Comparison of ENCODE assay signal across 8 cellular contexts in genomic region chr17:33725675-33726271, GRCh38.
A peak's percentile ranks its signal among the peaks of the same experiment; 100 is the strongest.
DNase-seq lines count a peak whose midpoint lies in the region; ATAC-seq and TF ChIP-seq lines count a peak whose summit lies in the region.

No MANE protein-coding gene starts in this region.

- intact Hi-C loops in Calu3 (cut with micrococcal nuclease; ENCODE audit: unreplicated experiment): loop anchor here (2.0 kb wide), 1 partner anchor 25 kb away; no protein-coding TSS in a partner anchor

- H3K27ac Mint-ChIP-seq in Calu3 (ENCODE audit: unreplicated experiment): no peak overlapping the region

- H3K36me3 Mint-ChIP-seq in Calu3 (ENCODE audit: insufficient read depth, unreplicated experiment): no peaks in the 10 kb centered on the region

- no peaks in the 10 kb centered on the region for H3K9me3 Mint-ChIP-seq in Calu3 (ENCODE audit: low read depth, unreplicated experiment)

- no TSS peak for BruUV-seq in Calu3 (replicated peaks; lab: Mats Ljungman, UMichigan)

- peaks cover 88% of the 10 kb centered on the region for H3K27me3 Mint-ChIP-seq in Calu3 (ENCODE audit: unreplicated experiment)

- H3K27me3 ChIP-seq in H7 (ENCODE audit: control insufficient read depth, insufficient read depth, low read length): peaks cover 2% of the 10 kb centered on the region; the same call in 1 of the 2 replicates

- CTCF ChIA-PET in Calu3 (lab: Charles Lee): no interaction called here

- TF ChIP-seq CTCF in Calu3 (IDR thresholded peaks at IDR 0.05; ENCODE audit: unreplicated experiment) (peak; percentile 57), fibroblast of the aortic adventitia (IDR thresholded peaks at IDR 0.05; ENCODE audit: insufficient read depth, low read length) (peak; percentile 68)

- peak; percentile 57 for DNase-seq in Calu3
- DNase-seq in H7: peak; percentile 77
- DNase-seq in RPMI7951 (ENCODE audit: low read depth): peak; percentile 16
- DNase-seq in fibroblast of the aortic adventitia (ENCODE audit: low read depth): peak; percentile 14
- DNase-seq in renal cortical epithelial cell (ENCODE audit: low read depth): peak; percentile 2
- no peak for DNase-seq in H4 (ENCODE audit: low spot score)

- ATAC-seq in HG03095 (IDR thresholded peaks at IDR 0.05; ENCODE audit: unreplicated experiment): no peak
- ATAC-seq in GM21360 (IDR thresholded peaks at IDR 0.05; ENCODE audit: unreplicated experiment): no peak

- no peaks in the 10 kb centered on the region for H3K36me3 ChIP-seq in H7 (replicated peaks; ENCODE audit: control insufficient read depth, insufficient read depth, low read length)

- H3K4me1 Mint-ChIP-seq in Calu3 (ENCODE audit: low read depth, unreplicated experiment): no peaks in the 10 kb centered on the region

- H3K4me3 Mint-ChIP-seq in Calu3 (ENCODE audit: low read depth, unreplicated experiment): no peak overlapping the region

- H3K4me3 ChIP-seq in H7 (ENCODE audit: insufficient read depth, low read depth, low read length): no peak overlapping the region
- H3K4me3 ChIP-seq in fibroblast of the aortic adventitia (ENCODE audit: low read depth, low read length): no peak overlapping the region
